In genomic region chr21:34201441-34201838, GRCh38 we compare ENCODE assay signal across 8 cellular contexts.
DNase-seq lines count a peak whose midpoint lies in the region; ATAC-seq and TF ChIP-seq lines count a peak whose summit lies in the region.

No MANE protein-coding gene starts in this region.

- H3K36me3 ChIP-seq in iPS-15b (ENCODE audit: control insufficient read depth, insufficient read depth, low read length) (no peaks in the 10 kb centered on the region), spleen (no peaks in the 10 kb centered on the region)

- no peak overlapping the region for H2AK5ac ChIP-seq in H9 (ENCODE audit: insufficient read length, low read length)

- no peak overlapping the region for H2BK20ac ChIP-seq in H9 (ENCODE audit: low read depth, low read length, poor library complexity, severe bottlenecking)

- CTCF ChIA-PET in activated CD8-positive, alpha-beta T cell treated with anti-CD3 and anti-CD28 coated beads, Interleukin-2, amount 10 ng/mL, durations not matched to agents 7 days and 5 days (lab: Charles Lee) = interaction anchor here (1.2 to 3.5 kb wide), 7 partner anchors 9 to 278 kb away, joined by 5 to 20 read pairs (median 7); no protein-coding TSS in a partner anchor

- H3T11ph ChIP-seq in H9 (ENCODE audit: low read length) = no peak overlapping the region

- H3K9ac ChIP-seq in H9 (ENCODE audit: extremely low read depth, insufficient read length, low read length) (peak overlapping the region; percentile 30), iPS-15b (ENCODE audit: low read depth, low read length) (peak overlapping the region; percentile 49)

- no peak overlapping the region for H4K5ac ChIP-seq in H9 (ENCODE audit: insufficient read length, low read depth, low read length)

- no peaks in the 10 kb centered on the region for H3K79me1 ChIP-seq in H9 (ENCODE audit: insufficient read depth, low read depth, low read length, poor library complexity, severe bottlenecking)

- H3K4me1 ChIP-seq in H9 (ENCODE audit: insufficient read depth, low read length) = peaks cover 17% of the 10 kb centered on the region; the same call in 1 of the 2 replicates
- H3K4me1 ChIP-seq in iPS-15b (ENCODE audit: control insufficient read depth, insufficient read depth, low read length) = peaks cover 20% of the 10 kb centered on the region
- peaks cover 10 to 88% (median 47%) of the 10 kb centered on the region in 6 donors for H3K4me1 ChIP-seq in spleen

- DNase-seq in H9 (no peak), spleen (no peak), DMS 273 (lab: John Stamatoyannopoulos, UW; ENCODE audit: unreplicated experiment) (no peak), NCI-H1436 (lab: John Stamatoyannopoulos, UW) (no peak), occipital lobe (lab: John Stamatoyannopoulos, UW) (no peak)
- DNase-seq in activated CD8-positive, alpha-beta T cell treated with anti-CD3 and anti-CD28 coated beads, Interleukin-2, amount 10 ng/mL, durations not matched to agents 7 days and 5 days = no peak

- no peaks in the 10 kb centered on the region for H3K27me3 ChIP-seq in H9 (ENCODE audit: insufficient read depth, low read length)
- peaks cover 3% of the 10 kb centered on the region for H3K27me3 ChIP-seq in iPS-15b (ENCODE audit: control insufficient read depth, insufficient read depth, low read length)
- H3K27me3 ChIP-seq in spleen (replicated peaks in 1 of 7) = peaks cover 0 to 11% (median 0%) of the 10 kb centered on the region in 7 donors

- peaks cover 6% of the 10 kb centered on the region for H3K27me3 Mint-ChIP-seq in H9 (ENCODE audit: low read depth)
- no peaks in the 10 kb centered on the region for H3K27me3 Mint-ChIP-seq in activated CD8-positive, alpha-beta T cell treated with anti-CD3 and anti-CD28 coated beads, Interleukin-2, amount 10 ng/mL, durations not matched to agents 7 days and 5 days (ENCODE audit: low read depth)

- WGBS in H9 (ENCODE audit: extremely low coverage, insufficient read length, low lambda C conversion rate) = no CpG with 5 or more reads among the region's 7 CpGs
- 23 to 36% (median 30%) methylated on average over 7 of the region's 7 CpGs for WGBS in spleen, 5 donors

- peaks cover 18% of the 10 kb centered on the region for H3K23me2 ChIP-seq in H9 (ENCODE audit: insufficient read length, low read depth, low read length, poor library complexity, severe bottlenecking)

- peaks cover 0 to 2% of the 10 kb centered on the region in 2 experiments; a peak in 3 of 5 replicates for H3K9me3 Mint-ChIP-seq in H9
- H3K9me3 Mint-ChIP-seq in activated CD8-positive, alpha-beta T cell treated with anti-CD3 and anti-CD28 coated beads, Interleukin-2, amount 10 ng/mL, durations not matched to agents 7 days and 5 days (ENCODE audit: insufficient read depth) = no peaks in the 10 kb centered on the region

- no peaks in the 10 kb centered on the region for H3K79me2 ChIP-seq in H9 (ENCODE audit: insufficient read depth, low read length)

- TF ChIP-seq CTCF in H9 (conservative IDR thresholded peaks at IDR 0.05) = no peak
- TF ChIP-seq CTCF in spleen (IDR thresholded peaks at IDR 0.05 in 8 of 11, conservative IDR thresholded peaks at IDR 0.05 in 3 of 11) = no peak

- H3K4me3 ChIP-seq in iPS-15b (ENCODE audit: low read depth, low read length) (peak overlapping the region; percentile 72), spleen (peak overlapping the region; percentile 23 to 69 (median 40))

- H4K91ac ChIP-seq in H9 (ENCODE audit: insufficient read length, low read depth, low read length) = no peak overlapping the region

- H3K9me3 ChIP-seq in H9 (ENCODE audit: control insufficient read depth, low read depth, low read length) (no peaks in the 10 kb centered on the region), iPS-15b (ENCODE audit: control insufficient read depth, insufficient read depth, low read length) (no peaks in the 10 kb centered on the region), spleen (no peaks in the 10 kb centered on the region)

- peak overlapping the region; percentile 69 for H3K4me2 ChIP-seq in H9 (ENCODE audit: insufficient read depth, insufficient read length, low read length)

- no peak overlapping the region for H4K8ac ChIP-seq in H9 (replicated peaks; ENCODE audit: insufficient read length, low read depth, low read length)

- H2BK15ac ChIP-seq in H9 (ENCODE audit: low read depth, low read length) = no peak overlapping the region

- peak overlapping the region; percentile 4 to 97 (median 92); a peak in 6 of 7 replicates for H3K27ac Mint-ChIP-seq in H9
- H3K27ac Mint-ChIP-seq in activated CD8-positive, alpha-beta T cell treated with anti-CD3 and anti-CD28 coated beads, Interleukin-2, amount 10 ng/mL, durations not matched to agents 7 days and 5 days = peak overlapping the region; percentile 85

- no peak for TF ChIP-seq POLR2A in spleen (IDR thresholded peaks at IDR 0.05)

- no peak overlapping the region for H3K4ac ChIP-seq in H9 (ENCODE audit: low read depth, low read length)

- peak overlapping the region; percentile 72 to 79 for H3K4me3 Mint-ChIP-seq in H9
- peak overlapping the region; percentile 73 for H3K4me3 Mint-ChIP-seq in activated CD8-positive, alpha-beta T cell treated with anti-CD3 and anti-CD28 coated beads, Interleukin-2, amount 10 ng/mL, durations not matched to agents 7 days and 5 days

- no peak overlapping the region for H2BK120ac ChIP-seq in H9 (ENCODE audit: low read depth, low read length, poor library complexity, severe bottlenecking)

- POLR2A ChIA-PET in activated CD8-positive, alpha-beta T cell treated with anti-CD3 and anti-CD28 coated beads, Interleukin-2, amount 10 ng/mL, durations not matched to agents 7 days and 5 days (lab: Charles Lee) = interaction anchor here (0.6 to 2.0 kb wide), 3 partner anchors 47 to 270 kb away, joined by 3 to 6 read pairs (median 4); no protein-coding TSS in a partner anchor

- no peaks in the 10 kb centered on the region for H4K20me1 ChIP-seq in H9 (ENCODE audit: control insufficient read depth, insufficient read depth, insufficient read length)

- 0 out of 2 replicates have a peak overlapping the region, but pooled peaks have one; percentile 23 for H3K14ac ChIP-seq in H9 (ENCODE audit: insufficient read depth, low read length)

- H3K36me3 Mint-ChIP-seq in H9 (ENCODE audit: insufficient read depth in 1 of 3, low read depth in 3 of 3) = peaks cover 0 to 7% (median 4%) of the 10 kb centered on the region in 3 experiments; a peak in 3 of 7 replicates
- H3K36me3 Mint-ChIP-seq in activated CD8-positive, alpha-beta T cell treated with anti-CD3 and anti-CD28 coated beads, Interleukin-2, amount 10 ng/mL, durations not matched to agents 7 days and 5 days (ENCODE audit: low read depth) = peaks cover 9% of the 10 kb centered on the region

- H2AFZ ChIP-seq in H9 (ENCODE audit: low read length) = no peak overlapping the region

- intact Hi-C loops in spleen (cut with DNase I; ENCODE audit: low total_unique reads) = no loop called here

- H2BK5ac ChIP-seq in H9 (ENCODE audit: insufficient read length, low read length) = no peak overlapping the region

- no peak for ATAC-seq in activated CD8-positive, alpha-beta T cell treated with anti-CD3 and anti-CD28 coated beads, Interleukin-2, amount 10 ng/mL, durations not matched to agents 7 days and 5 days
- ATAC-seq in GM18861 (IDR thresholded peaks at IDR 0.05; ENCODE audit: unreplicated experiment) = no peak

- H3K56ac ChIP-seq in H9 (ENCODE audit: insufficient read length, low read depth, low read length) = no peak overlapping the region

- H2BK12ac ChIP-seq in H9 (ENCODE audit: insufficient read length, low read depth, low read length) = peak overlapping the region; percentile 54

- peak overlapping the region; percentile 43 for H3K18ac ChIP-seq in H9 (ENCODE audit: insufficient read length, low read depth, low read length)

- H3K27ac ChIP-seq in H9 (ENCODE audit: insufficient read length, low read depth, low read length) (no peak overlapping the region), spleen (peak overlapping the region in 7 of 8 donors; percentile 71 to 94 (median 81))

- peaks cover 54 to 57% of the 10 kb centered on the region in 2 experiments for H3K4me1 Mint-ChIP-seq in H9
- peaks cover 64% of the 10 kb centered on the region for H3K4me1 Mint-ChIP-seq in activated CD8-positive, alpha-beta T cell treated with anti-CD3 and anti-CD28 coated beads, Interleukin-2, amount 10 ng/mL, durations not matched to agents 7 days and 5 days (ENCODE audit: low read depth)

- no peak overlapping the region for H3K23ac ChIP-seq in H9 (ENCODE audit: insufficient read length, low read depth, low read length)
